Comparison of ENCODE assay signal across 8 cellular contexts in genomic region chr16:21514474-21514840, GRCh38.
DNase-seq lines count a peak whose midpoint lies in the region; ATAC-seq and TF ChIP-seq lines count a peak whose summit lies in the region.
"Not testable (repeated sequence)": the region's sequence is repeated elsewhere in the genome, so short reads cannot be mapped to it uniquely, and the experiment has no call there.

No MANE protein-coding gene starts in this region.

- not testable (repeated sequence) for H3K36me3 ChIP-seq in esophagus (ENCODE audit: control insufficient read depth in 2 of 2, insufficient read depth in 2 of 2, low read length in 1 of 2); psoas muscle (ENCODE audit: insufficient read depth in 1 of 2, low read depth in 1 of 2); suprapubic skin

- 34 to 52% methylated on average over 14 of the region's 14 CpGs for WGBS in esophagus, 2 donors
- 33 to 62% (median 36%) methylated on average over 14 of the region's 14 CpGs for WGBS in psoas muscle, 3 donors
- WGBS in suprapubic skin = 52% methylated on average over 14 of the region's 14 CpGs

- intact Hi-C loops in activated B cell treated with CpG ODN at 0.5 μM for 24 hours (cut with micrococcal nuclease); psoas muscle (cut with DNase I): not testable (repeated sequence)

- H3K27ac Mint-ChIP-seq in IgD-negative memory B cell (peak overlapping the region in 2 of 3 donors; percentile 90 to 96), activated B cell treated with CpG ODN at 0.5 μM for 24 hours (peak overlapping the region; percentile 66)
- H3K27ac Mint-ChIP-seq in activated naive CD8-positive, alpha-beta T cell treated with anti-CD3 and anti-CD28 coated beads for 36 hours = peak overlapping the region; percentile 78

- not testable (repeated sequence) for H3K36me3 Mint-ChIP-seq in IgD-negative memory B cell
- peaks cover 61% of the 10 kb centered on the region for H3K36me3 Mint-ChIP-seq in activated B cell treated with CpG ODN at 0.5 μM for 24 hours (ENCODE audit: low read depth)
- peaks cover 60% of the 10 kb centered on the region for H3K36me3 Mint-ChIP-seq in activated naive CD8-positive, alpha-beta T cell treated with anti-CD3 and anti-CD28 coated beads for 36 hours

- TF ChIP-seq CTCF in C4-2B (conservative IDR thresholded peaks at IDR 0.05); activated B cell treated with CpG ODN at 0.5 μM for 24 hours (IDR thresholded peaks at IDR 0.05); psoas muscle (IDR thresholded peaks at IDR 0.05); suprapubic skin (IDR thresholded peaks at IDR 0.05): not testable (repeated sequence)

- POLR2A ChIA-PET in activated B cell treated with CpG ODN at 0.5 μM for 24 hours (lab: Charles Lee) = not testable (repeated sequence)

- H3K4me3 Mint-ChIP-seq in IgD-negative memory B cell (peak overlapping the region; percentile 3 to 91 (median 74)), activated B cell treated with CpG ODN at 0.5 μM for 24 hours (peak overlapping the region; percentile 52)
- not testable (repeated sequence) for H3K4me3 Mint-ChIP-seq in activated naive CD8-positive, alpha-beta T cell treated with anti-CD3 and anti-CD28 coated beads for 36 hours

- not testable (repeated sequence) for TF ChIP-seq POLR2A in suprapubic skin (IDR thresholded peaks at IDR 0.05)

- H3K27me3 Mint-ChIP-seq in IgD-negative memory B cell; activated B cell treated with CpG ODN at 0.5 μM for 24 hours; activated naive CD8-positive, alpha-beta T cell treated with anti-CD3 and anti-CD28 coated beads for 36 hours: not testable (repeated sequence)

- peaks cover 17 to 28% of the 10 kb centered on the region in 2 donors for H3K4me1 ChIP-seq in esophagus (ENCODE audit: control insufficient read depth in 2 of 2, insufficient read depth in 2 of 2, low read length in 1 of 2)
- peaks cover 40% of the 10 kb centered on the region for H3K4me1 ChIP-seq in psoas muscle
- H3K4me1 ChIP-seq in suprapubic skin = peaks cover 91% of the 10 kb centered on the region

- H3K27me3 ChIP-seq in esophagus (ENCODE audit: control insufficient read depth in 1 of 2, insufficient read depth in 2 of 2, low read length in 2 of 2); layer of hippocampus (ENCODE audit: control insufficient read depth, insufficient read depth, low read length); psoas muscle (ENCODE audit: insufficient read depth in 3 of 3, low read length in 2 of 3); suprapubic skin: not testable (repeated sequence)

- H3K27ac ChIP-seq in C4-2B (peak overlapping the region; percentile 97), esophagus (ENCODE audit: low read depth in 2 of 2, low read length in 1 of 2) (peak overlapping the region; percentile 30 to 78), layer of hippocampus (ENCODE audit: low read depth, low read length) (peak overlapping the region; percentile 30), psoas muscle (peak overlapping the region; percentile 94), suprapubic skin (peak overlapping the region; percentile 80)

- not testable (repeated sequence) for H3K4me3 ChIP-seq in esophagus (ENCODE audit: low read depth in 1 of 2, low read length in 2 of 2)
- H3K4me3 ChIP-seq in psoas muscle = peak overlapping the region; percentile 52
- peak overlapping the region; percentile 15 for H3K4me3 ChIP-seq in suprapubic skin

- not testable (repeated sequence) for H3K9me3 ChIP-seq in esophagus (ENCODE audit: control insufficient read depth in 2 of 2, insufficient read depth in 1 of 2, low read depth in 1 of 2, low read length in 1 of 2); psoas muscle; suprapubic skin

- H3K4me1 Mint-ChIP-seq in IgD-negative memory B cell = peaks cover 38 to 51% (median 46%) of the 10 kb centered on the region in 3 donors
- peaks cover 83% of the 10 kb centered on the region for H3K4me1 Mint-ChIP-seq in activated B cell treated with CpG ODN at 0.5 μM for 24 hours
- H3K4me1 Mint-ChIP-seq in activated naive CD8-positive, alpha-beta T cell treated with anti-CD3 and anti-CD28 coated beads for 36 hours = peaks cover 65% of the 10 kb centered on the region

- not testable (repeated sequence) for ATAC-seq in activated B cell treated with CpG ODN at 0.5 μM for 24 hours (ENCODE audit: low read depth); psoas muscle

- not testable (repeated sequence) for H3K9me3 Mint-ChIP-seq in IgD-negative memory B cell; activated B cell treated with CpG ODN at 0.5 μM for 24 hours; activated naive CD8-positive, alpha-beta T cell treated with anti-CD3 and anti-CD28 coated beads for 36 hours

- CTCF ChIA-PET in activated B cell treated with CpG ODN at 0.5 μM for 24 hours (lab: Charles Lee) = not testable (repeated sequence)

- not testable (repeated sequence) for DNase-seq in activated B cell treated with CpG ODN at 0.5 μM for 24 hours; activated naive CD8-positive, alpha-beta T cell treated with anti-CD3 and anti-CD28 coated beads for 36 hours
- DNase-seq in psoas muscle (peak in 1 of 2 donors; percentile 32), suprapubic skin (ENCODE audit: low spot score in 2 of 2) (peak; percentile 52 to 63)

- TF ChIP-seq EP300 in suprapubic skin (IDR thresholded peaks at IDR 0.05) = not testable (repeated sequence)

Comparison
In these comparisons a context has a peak if more than half of its experiments do, and no peak if none do; other contexts are left out.
1. H3K27ac ChIP-seq: peak in every context shown above with its lines; median percentile 97 in C4-2B; 94 in psoas muscle; 80 in suprapubic skin; 54 in esophagus; 30 in layer of hippocampus.